20 cellular contexts compared by ENCODE assay signal in genomic region chr4:25505637-25505991, GRCh38.
A peak's percentile ranks its signal among the peaks of the same experiment; 100 is the strongest.
DNase-seq lines count a peak whose midpoint lies in the region; ATAC-seq and TF ChIP-seq lines count a peak whose summit lies in the region.
"Had no signal": no experiment of that assay in that cellular context is flagged by ENCODE, and none has a peak within 500 bp of the region (broad histone marks: within the 10 kb centered on the region; RNA-seq: fewer than 3 reads in every experiment).

No MANE protein-coding gene starts in this region.

- ATAC-seq in GM23338 = peak; percentile 51; the same call in 2 of the 3 replicates
- peak; percentile 47; the same call in 1 of the 2 replicates for ATAC-seq in WTC11
- ATAC-seq in Right ventricle myocardium superior (ENCODE audit: poor library complexity) = no peak
- ATAC-seq: A549, GM12878, HCT116 had no signal

- H2BK120ac ChIP-seq in neuronal stem cell (ENCODE audit: low read depth, low read length) = no peak overlapping the region

- H3K4me3 ChIP-seq in GM23338 = no peak overlapping the region
- no peak overlapping the region for H3K4me3 ChIP-seq in neuronal stem cell (ENCODE audit: low read length in 2 of 2)
- H3K4me3 ChIP-seq: A549; BLaER1 treated with 17β-estradiol and CSF1 and Interleukin-3, amounts not matched to agents 10 nM and 100 nM; GM12878 had no signal

- DNase-seq in GM23338 (ENCODE audit: low spot score) (peak; percentile 17), WTC11 (ENCODE audit: low spot score) (peak; percentile 17), neuronal stem cell (ENCODE audit: low spot score) (no peak), Right ventricle myocardium superior (no peak), germinal center (ENCODE audit: low spot score) (no peak), D341Med (ENCODE audit: low spot score) (no peak)
- DNase-seq: 8988T; ACHN; AML-193; CD4-positive, alpha-beta T cell; CD8-positive, alpha-beta memory T cell; DMS53; DMS79 treated with DMSO at 0.1 percent for 48 hours; GOT3 had no signal

- H4K8ac ChIP-seq in neuronal stem cell (ENCODE audit: low read depth, low read length) = no peak overlapping the region

- no peaks in the 10 kb centered on the region for H3K4me1 Mint-ChIP-seq in GM23338
- no peaks in the 10 kb centered on the region for H3K4me1 Mint-ChIP-seq in WTC11
- H3K4me1 Mint-ChIP-seq: CD14-positive monocyte; CD8-positive, alpha-beta memory T cell had no signal

- no peak overlapping the region for H4K91ac ChIP-seq in neuronal stem cell (ENCODE audit: low read depth, low read length, poor library complexity)

- no peak overlapping the region for H3K18ac ChIP-seq in neuronal stem cell (ENCODE audit: low read length)

- H2BK12ac ChIP-seq in neuronal stem cell (ENCODE audit: low read length) = no peak overlapping the region

- no peaks in the 10 kb centered on the region for H3K79me1 ChIP-seq in neuronal stem cell (ENCODE audit: low read depth, low read length)

- no peaks in the 10 kb centered on the region for H3K79me2 ChIP-seq in GM23338 (replicated peaks; ENCODE audit: insufficient read depth)

- intact Hi-C loops in Right ventricle myocardium superior (cut with DNase I) = no loop called here

- TF ChIP-seq CTCF in GM23338 (conservative IDR thresholded peaks at IDR 0.05; ENCODE audit: low read depth in 2 of 2) (peak in 1 of 2 experiments; percentile 51; a peak in 3 of 4 replicates), WTC11 (IDR thresholded peaks at IDR 0.05) (no peak)

- H2BK15ac ChIP-seq in neuronal stem cell (ENCODE audit: low read length) = peak overlapping the region; percentile 62

- H3K4me3 Mint-ChIP-seq in GM23338 (no peak overlapping the region), WTC11 (no peak overlapping the region)
- H3K4me3 Mint-ChIP-seq: CD14-positive monocyte; CD4-positive, alpha-beta T cell; CD8-positive, alpha-beta memory T cell had no signal

- H2AFZ ChIP-seq in GM23338 (peak overlapping the region; percentile 18; the same call in 1 of the 2 replicates), neuronal stem cell (ENCODE audit: low read length) (no peak overlapping the region)

- H3K9ac ChIP-seq in neuronal stem cell (ENCODE audit: low read depth, low read length, poor library complexity) = no peak overlapping the region
- H3K9ac ChIP-seq: BLaER1 treated with 17β-estradiol and CSF1 and Interleukin-3, amounts not matched to agents 10 nM and 100 nM had no signal

- H4K20me1 ChIP-seq in GM23338 (replicated peaks; ENCODE audit: insufficient read depth) = no peaks in the 10 kb centered on the region
- H4K20me1 ChIP-seq: BLaER1 treated with 17β-estradiol and CSF1 and Interleukin-3, amounts not matched to agents 10 nM and 100 nM had no signal

- POLR2A ChIA-PET in WTC11 (lab: Charles Lee) = no interaction called here

- no peak overlapping the region for H3K4ac ChIP-seq in neuronal stem cell (ENCODE audit: low read length)

- CTCF ChIA-PET in WTC11 (lab: Charles Lee) = interaction anchor here (1.0 to 1.6 kb wide), 4 partner anchors 22 to 162 kb away, joined by 3 to 6 read pairs (median 3); no protein-coding TSS in a partner anchor

- H3K9me2 ChIP-seq in GM23338 (ENCODE audit: insufficient read depth) = no peaks in the 10 kb centered on the region

- H3K4me1 ChIP-seq in GM23338 (ENCODE audit: insufficient read depth) (no peaks in the 10 kb centered on the region), neuronal stem cell (ENCODE audit: control insufficient read depth in 2 of 2, insufficient read depth in 1 of 2, low read depth in 1 of 2, low read length in 2 of 2) (peaks cover 0 to 2% of the 10 kb centered on the region in 2 donors)
- H3K4me1 ChIP-seq: A549, BE2C had no signal

- no peaks in the 10 kb centered on the region for H3F3A ChIP-seq in GM23338 (replicated peaks; ENCODE audit: low read depth)

- no peaks in the 10 kb centered on the region for H3K27me3 ChIP-seq in GM23338 (ENCODE audit: insufficient read depth)
- no peaks in the 10 kb centered on the region for H3K27me3 ChIP-seq in neuronal stem cell (ENCODE audit: control insufficient read depth in 3 of 3, insufficient read depth in 3 of 3, low read depth in 1 of 3, low read length in 3 of 3)
- H3K27me3 ChIP-seq: BLaER1 treated with 17β-estradiol and CSF1 and Interleukin-3, amounts not matched to agents 10 nM and 100 nM had no signal

- H2AK5ac ChIP-seq in neuronal stem cell (ENCODE audit: low read depth, low read length) = peak overlapping the region; percentile 98

- H3K36me3 Mint-ChIP-seq in GM23338 (ENCODE audit: low read depth) (no peaks in the 10 kb centered on the region), WTC11 (no peaks in the 10 kb centered on the region)
- H3K36me3 Mint-ChIP-seq: CD14-positive monocyte; CD8-positive, alpha-beta memory T cell had no signal

- H3K4me2 ChIP-seq in GM23338 (no peak overlapping the region), neuronal stem cell (ENCODE audit: insufficient read depth, low read length, poor library complexity, severe bottlenecking) (no peak overlapping the region)
- H3K4me2 ChIP-seq: A549; BLaER1 treated with 17β-estradiol and CSF1 and Interleukin-3, amounts not matched to agents 10 nM and 100 nM had no signal

- WGBS in neuronal stem cell (ENCODE audit: extremely low coverage in 2 of 2, insufficient read length in 2 of 2, insufficient replicate concordance in 1 of 2), 2 donors = no CpG with 5 or more reads among the region's 23 CpGs

- H3K36me3 ChIP-seq in GM23338 (ENCODE audit: insufficient read depth) = no peaks in the 10 kb centered on the region
- H3K36me3 ChIP-seq in neuronal stem cell (replicated peaks in 1 of 2; ENCODE audit: control insufficient read depth in 2 of 2, insufficient read depth in 2 of 2, low read length in 2 of 2) = no peaks in the 10 kb centered on the region
- H3K36me3 ChIP-seq: BE2C; BLaER1 treated with 17β-estradiol and CSF1 and Interleukin-3, amounts not matched to agents 10 nM and 100 nM had no signal

- H3K23ac ChIP-seq in neuronal stem cell (ENCODE audit: low read depth, low read length, poor library complexity) = no peak overlapping the region

- H3K14ac ChIP-seq in neuronal stem cell (ENCODE audit: low read length) = peak overlapping the region; percentile 21

- H3K27me3 Mint-ChIP-seq in GM23338 (ENCODE audit: insufficient read depth, low read depth, poor library complexity) (peaks cover 2% of the 10 kb centered on the region), WTC11 (ENCODE audit: low read depth) (no peaks in the 10 kb centered on the region; the same call in 1 of the 2 replicates)

- H3K9me3 Mint-ChIP-seq in GM23338 = no peaks in the 10 kb centered on the region
- no peaks in the 10 kb centered on the region for H3K9me3 Mint-ChIP-seq in WTC11
- H3K9me3 Mint-ChIP-seq: CD4-positive, alpha-beta T cell had no signal

- H3K27ac Mint-ChIP-seq in GM23338 (no peak overlapping the region), WTC11 (no peak overlapping the region)
- H3K27ac Mint-ChIP-seq: CD14-positive monocyte; CD4-positive, alpha-beta T cell; CD8-positive, alpha-beta memory T cell had no signal

- H3K27ac ChIP-seq in GM23338 (ENCODE audit: low read depth) (no peak overlapping the region), neuronal stem cell (replicated peaks; ENCODE audit: low read length) (no peak overlapping the region)
- H3K27ac ChIP-seq: A549; BLaER1 treated with 17β-estradiol and CSF1 and Interleukin-3, amounts not matched to agents 10 nM and 100 nM had no signal

- H3K9me3 ChIP-seq in neuronal stem cell (replicated peaks in 1 of 2; ENCODE audit: control insufficient read depth in 2 of 2, insufficient read depth in 1 of 2, low read depth in 1 of 2, low read length in 2 of 2) = peaks cover 0 to 3% of the 10 kb centered on the region in 2 donors
- H3K9me3 ChIP-seq: A549, BE2C had no signal

- H2BK5ac ChIP-seq in neuronal stem cell (ENCODE audit: low read length) = peak overlapping the region; percentile 5

TF ChIP-seq in GM23338, 12 proteins besides CTCF, POLR2A, EP300 and RAD21:
- TF ChIP-seq ETS1 (IDR thresholded peaks at IDR 0.05) (no peak), ZNF331 (CRISPR knock-in tag; IDR thresholded peaks at IDR 0.05; ENCODE audit: low read depth) (no peak), JUNB (IDR thresholded peaks at IDR 0.05; ENCODE audit: unreplicated experiment) (no peak), STAT1 (IDR thresholded peaks at IDR 0.05; ENCODE audit: unreplicated experiment) (no peak), POLR2AphosphoS5 (IDR thresholded peaks at IDR 0.05; ENCODE audit: low read depth) (no peak), EZH2 (IDR thresholded peaks at IDR 0.05; ENCODE audit: low read depth, unreplicated experiment) (no peak), ZNF114 (CRISPR knock-in tag; IDR thresholded peaks at IDR 0.05) (no peak)

TF ChIP-seq in WTC11, 78 proteins besides CTCF, POLR2A, EP300 and RAD21:
- TF ChIP-seq ZNF317 (CRISPR knock-in tag; IDR thresholded peaks at IDR 0.05; ENCODE audit: borderline replicate concordance, low read depth) = no peak
- TF ChIP-seq ATF6 (CRISPR knock-in tag; IDR thresholded peaks at IDR 0.05) = no peak
- TF ChIP-seq NR2C2 (CRISPR knock-in tag; IDR thresholded peaks at IDR 0.05) = no peak
- no peak for TF ChIP-seq ELF4 (CRISPR knock-in tag; IDR thresholded peaks at IDR 0.05; ENCODE audit: low read depth)

Comparison
In these comparisons a context has a peak if more than half of its experiments do, and no peak if none do; other contexts are left out.
1. DNase-seq: peak in GM23338 (single experiment) and WTC11 (single experiment); none in neuronal stem cell (single experiment), Right ventricle myocardium superior (single experiment), germinal center (single experiment) and D341Med (single experiment).